9 cellular contexts compared by ENCODE assay signal in the genomic region with DNA sequence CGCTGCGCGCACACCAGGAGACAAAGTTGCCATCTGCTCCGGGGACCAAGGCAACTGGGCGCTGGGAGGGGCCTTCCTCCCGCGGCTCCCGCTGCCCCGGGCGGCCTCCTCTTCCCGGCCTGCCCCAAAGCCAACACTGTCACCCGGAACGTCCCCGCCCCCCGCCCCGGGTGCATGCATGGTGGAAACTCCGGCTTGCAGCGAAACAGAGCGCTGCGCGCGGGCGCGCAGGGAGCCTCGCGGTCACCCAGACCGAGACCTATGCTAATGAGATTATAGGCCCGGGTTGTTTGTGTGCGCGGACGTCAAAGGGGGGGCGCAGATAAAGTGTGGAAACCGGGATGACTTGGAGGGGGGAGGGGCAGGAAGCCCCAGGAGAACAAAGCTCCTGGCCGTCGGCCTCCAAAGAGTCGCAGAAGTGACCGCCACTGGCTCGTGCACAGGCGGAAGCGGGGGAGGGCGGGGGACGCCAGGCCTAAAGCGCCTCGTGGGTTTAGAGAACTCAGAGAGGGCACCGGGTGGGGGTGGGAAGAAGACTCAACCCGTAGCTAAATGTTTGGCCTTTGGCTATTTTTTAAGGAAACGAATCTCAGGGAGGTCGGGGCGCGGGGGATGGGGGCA.
DNase-seq lines count a peak whose midpoint lies in the region; ATAC-seq and TF ChIP-seq lines count a peak whose summit lies in the region.
"Had no signal": no experiment of that assay in that cellular context is flagged by ENCODE, and none has a peak within 500 bp of the region (broad histone marks: within the 10 kb centered on the region; RNA-seq: fewer than 3 reads in every experiment).

No MANE protein-coding gene starts in this region.

- intact Hi-C loops in OCI-LY7 (cut with micrococcal nuclease; ENCODE audit: unreplicated experiment) = no loop called here

- H3K9me3 ChIP-seq in NT2/D1 (ENCODE audit: insufficient read depth, low read length) = no peaks in the 10 kb centered on the region
- no peaks in the 10 kb centered on the region for H3K9me3 ChIP-seq in neural cell (ENCODE audit: low read length)
- no peaks in the 10 kb centered on the region for H3K9me3 ChIP-seq in OCI-LY7 (ENCODE audit: low read length)
- no peaks in the 10 kb centered on the region for H3K9me3 ChIP-seq in MG63

- CTCF ChIA-PET in OCI-LY7 (lab: Charles Lee; ENCODE audit: unreplicated experiment) = no interaction called here

- TF ChIP-seq RAD21 in neural cell (conservative IDR thresholded peaks at IDR 0.05) = no peak

- no peak for ATAC-seq in HG02763 (IDR thresholded peaks at IDR 0.05; ENCODE audit: unreplicated experiment)
- no peak for ATAC-seq in HG03521 (IDR thresholded peaks at IDR 0.05; ENCODE audit: unreplicated experiment)

- TF ChIP-seq EP300 in neural cell (conservative IDR thresholded peaks at IDR 0.05; ENCODE audit: poor library complexity, severe bottlenecking) = no peak

- H3K4me2 ChIP-seq in neural cell (ENCODE audit: low read length) (no peak overlapping the region), OCI-LY7 (ENCODE audit: low read length) (no peak overlapping the region)

- H3K4me3 ChIP-seq in NT2/D1 (ENCODE audit: insufficient read length, low read depth) = peak overlapping the region; percentile 43
- H3K4me3 ChIP-seq in choroid plexus epithelial cell (ENCODE audit: low read depth, low read length) = peak overlapping the region; percentile 28
- peak overlapping the region; percentile 56 for H3K4me3 ChIP-seq in neural cell (ENCODE audit: low read length)
- H3K4me3 ChIP-seq in OCI-LY7 (ENCODE audit: low read depth, low read length, poor library complexity, severe bottlenecking) = no peak overlapping the region
- no peak overlapping the region for H3K4me3 ChIP-seq in MG63

- no peaks in the 10 kb centered on the region for H3F3A ChIP-seq in neural cell (ENCODE audit: insufficient read depth, low read length, poor library complexity, severe bottlenecking)

- H3K27me3 ChIP-seq in NT2/D1 (ENCODE audit: insufficient read depth, insufficient read length) = peaks cover 60% of the 10 kb centered on the region
- peaks cover 69% of the 10 kb centered on the region for H3K27me3 ChIP-seq in neural cell (ENCODE audit: insufficient read depth, low read depth, low read length)
- H3K27me3 ChIP-seq in MG63 = no peaks in the 10 kb centered on the region

- H2AFZ ChIP-seq in neural cell (ENCODE audit: low read depth, low read length) = no peak overlapping the region
- H2AFZ ChIP-seq in OCI-LY7 (ENCODE audit: low read length) = no peak overlapping the region

- POLR2A ChIA-PET in OCI-LY7 (lab: Charles Lee) = interaction anchor here (0.5 kb wide), 1 partner anchor 323 kb away, joined by 3 read pairs; no protein-coding TSS in a partner anchor

- TF ChIP-seq CTCF in choroid plexus epithelial cell (conservative IDR thresholded peaks at IDR 0.05; ENCODE audit: low read depth, low read length) = no peak
- no peak for TF ChIP-seq CTCF in neural cell (IDR thresholded peaks at IDR 0.05; ENCODE audit: poor library complexity, severe bottlenecking)
- TF ChIP-seq CTCF in OCI-LY7 (conservative IDR thresholded peaks at IDR 0.05; ENCODE audit: low read length) = no peak

- H4K20me1 ChIP-seq in neural cell (ENCODE audit: insufficient read depth) (no peaks in the 10 kb centered on the region), OCI-LY7 (ENCODE audit: insufficient read depth, low read length) (no peaks in the 10 kb centered on the region)

- H3K4me1 ChIP-seq in NT2/D1 (ENCODE audit: insufficient read depth, insufficient read length) (peaks cover 19% of the 10 kb centered on the region), OCI-LY7 (ENCODE audit: insufficient read depth, low read length, poor library complexity, severe bottlenecking) (peaks cover 31% of the 10 kb centered on the region)

- no peaks in the 10 kb centered on the region for H3K9me2 ChIP-seq in neural cell (ENCODE audit: insufficient read depth, low read length)
- no peaks in the 10 kb centered on the region for H3K9me2 ChIP-seq in OCI-LY7 (ENCODE audit: insufficient read depth, low read length)

- H3K9ac ChIP-seq in NT2/D1 (ENCODE audit: insufficient read length, low read depth) (peak overlapping the region; percentile 64), neural cell (ENCODE audit: low read length) (peak overlapping the region; percentile 34)

- BruUV-seq in OCI-LY7 (replicated peaks; lab: Mats Ljungman, UMichigan) = no TSS peak

- DNase-seq in GM03348 (ENCODE audit: low spot score) (peak; percentile 35), NT2/D1 (ENCODE audit: low read depth, low spot score) (no peak), choroid plexus epithelial cell (ENCODE audit: low read depth) (no peak), OCI-LY7 (ENCODE audit: low spot score) (no peak), MG63 (no peak)

- no peak overlapping the region for H3K27ac ChIP-seq in neural cell (ENCODE audit: low read length)
- no peak overlapping the region for H3K27ac ChIP-seq in OCI-LY7 (ENCODE audit: low read depth, low read length, poor library complexity, severe bottlenecking)
- H3K27ac ChIP-seq: HL-60 had no signal

- H3K36me3 ChIP-seq in NT2/D1 (ENCODE audit: insufficient read depth, insufficient read length, low read length) (no peaks in the 10 kb centered on the region), neural cell (ENCODE audit: insufficient read depth, low read length) (no peaks in the 10 kb centered on the region), OCI-LY7 (ENCODE audit: insufficient read depth, low read length) (no peaks in the 10 kb centered on the region), MG63 (no peaks in the 10 kb centered on the region)

- H3K79me2 ChIP-seq in neural cell (replicated peaks; ENCODE audit: insufficient read depth, low read length) (no peaks in the 10 kb centered on the region), OCI-LY7 (ENCODE audit: insufficient read depth, low read depth, low read length) (no peaks in the 10 kb centered on the region)

TF ChIP-seq in neural cell, 6 proteins besides CTCF, POLR2A, EP300 and RAD21:
- TF ChIP-seq SMC3 (conservative IDR thresholded peaks at IDR 0.05; ENCODE audit: poor library complexity) (no peak), POLR2AphosphoS5 (IDR thresholded peaks at IDR 0.05) (no peak), TAF1 (IDR thresholded peaks at IDR 0.05; ENCODE audit: low read depth) (no peak), EZH2 (IDR thresholded peaks at IDR 0.05; ENCODE audit: borderline replicate concordance, insufficient read depth, low read length, poor library complexity, severe bottlenecking) (no peak), REST (IDR thresholded peaks at IDR 0.05; ENCODE audit: borderline replicate concordance) (no peak), MXI1 (conservative IDR thresholded peaks at IDR 0.05; ENCODE audit: poor library complexity, severe bottlenecking) (no peak)

Comparison
In these comparisons a context has a peak if more than half of its experiments do, and no peak if none do; other contexts are left out.
1. H3K4me3 ChIP-seq: peak in NT2/D1 (single experiment), choroid plexus epithelial cell (single experiment) and neural cell (single experiment); none in OCI-LY7 (single experiment) and MG63 (single experiment).